Comparison of ENCODE assay signal across 28 cellular contexts in the genomic region with DNA sequence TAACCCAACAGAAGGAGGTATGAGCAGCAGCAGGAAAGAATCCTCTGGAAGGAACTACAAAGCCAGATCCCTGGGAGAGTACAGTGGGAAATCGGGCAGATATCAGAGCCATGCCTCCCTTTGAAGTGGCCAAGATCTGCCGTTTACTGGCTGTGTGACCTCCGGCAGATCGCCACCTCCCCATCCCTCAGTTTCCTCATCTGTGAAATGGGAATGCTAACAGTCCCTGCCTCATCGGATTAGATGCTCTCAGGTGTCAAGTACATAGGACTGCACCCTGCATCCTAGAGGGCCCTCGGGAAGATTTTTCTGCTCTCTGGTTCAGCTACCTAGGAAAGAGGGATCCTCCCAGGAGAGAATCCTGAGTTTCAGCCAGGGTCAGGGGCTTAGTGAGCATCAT.
"Had no signal": no experiment of that assay in that cellular context is flagged by ENCODE, and none has a peak within 500 bp of the region (broad histone marks: within the 10 kb centered on the region; RNA-seq: fewer than 3 reads in every experiment).

No MANE protein-coding gene starts in this region.

- H3K9me3 ChIP-seq: left ventricle myocardium inferior, neutrophil, ovary, right atrium auricular region, suprapubic skin, thoracic aorta, tibial artery, upper lobe of right lung had no signal

- FAIRE-seq: islet of Langerhans, urothelium cell line had no signal

- H3K4me1 Mint-ChIP-seq: mesothelial cell of epicardium had no signal

- H3K27ac ChIP-seq: left ventricle myocardium inferior, neutrophil, ovary, right atrium auricular region, skin epidermis, suprapubic skin, thoracic aorta, tibial artery, upper lobe of right lung had no signal

- DNase-seq: hypothalamus; immature natural killer cell; left ventricle myocardium inferior; mesendoderm; naive B cell; occipital lobe; ovary; stimulated activated CD4-positive, alpha-beta T cell treated with anti-CD3 and anti-CD28 coated beads, Interleukin-12 subunit alpha, Interleukin-12 subunit beta, amount 100 ng/mL, for 4 hours; stimulated activated CD4-positive, alpha-beta T cell treated with anti-CD3 and anti-CD28 coated beads, Interleukin-15, amount 100 ng/mL, for 24 hours; stimulated activated CD4-positive, alpha-beta T cell treated with anti-CD3 and anti-CD28 coated beads, Interleukin-2, amount 100 ng/mL, for 24 hours; stimulated activated CD4-positive, alpha-beta T cell treated with anti-CD3 and anti-CD28 coated beads, Interleukin-4, amount 100 ng/mL, for 1 hour; stimulated activated naive B cell treated with anti-CD40 and anti-IgM and Interleukin-4, amounts not matched to agents 10 μg/mL and 1 μg/mL and 100 μg/mL, for 72 hours; tibial artery; trophoblast cell; upper lobe of right lung had no signal

- H3K4me3 Mint-ChIP-seq: mesothelial cell of epicardium; naive B cell; nephron; neural crest cell; stimulated activated naive B cell treated with anti-CD40 and anti-IgM and Interleukin-4, amounts not matched to agents 10 μg/mL and 1 μg/mL and 100 μg/mL, for 72 hours; stimulated activated naive CD8-positive, alpha-beta T cell treated with anti-CD3 and anti-CD28 coated beads, Interleukin-15, Interleukin-2, amounts not matched to agents 100 ng/mL and 50 ng/mL, for 24 hours had no signal

- H3K9me3 Mint-ChIP-seq: immature natural killer cell; mesothelial cell of epicardium; naive B cell; nephron; neural crest cell; stimulated activated naive B cell treated with anti-CD40 and anti-IgM and Interleukin-4, amounts not matched to agents 10 μg/mL and 1 μg/mL and 100 μg/mL, for 72 hours; stimulated activated naive CD8-positive, alpha-beta T cell treated with anti-CD3 and anti-CD28 coated beads, Interleukin-15, Interleukin-2, amounts not matched to agents 100 ng/mL and 50 ng/mL, for 24 hours had no signal

- H3K36me3 Mint-ChIP-seq: mesothelial cell of epicardium; naive B cell; stimulated activated naive B cell treated with anti-CD40 and anti-IgM and Interleukin-4, amounts not matched to agents 10 μg/mL and 1 μg/mL and 100 μg/mL, for 72 hours had no signal

- H3K4me3 ChIP-seq: left ventricle myocardium inferior, lung, ovary, right atrium auricular region, skin epidermis, suprapubic skin, thoracic aorta, tibial artery, upper lobe of right lung had no signal

- H3K36me3 ChIP-seq: left ventricle myocardium inferior, neutrophil, ovary, right atrium auricular region, suprapubic skin, thoracic aorta, tibial artery, upper lobe of right lung had no signal

- H3K27me3 ChIP-seq: ovary, right atrium auricular region, suprapubic skin, tibial artery, upper lobe of right lung had no signal

- ATAC-seq: stimulated activated naive B cell treated with anti-CD40 and anti-IgM and Interleukin-4, amounts not matched to agents 10 μg/mL and 1 μg/mL and 100 μg/mL, for 72 hours; upper lobe of right lung had no signal

- H3K27ac Mint-ChIP-seq: mesothelial cell of epicardium; naive B cell; nephron; progenitor cell of endocrine pancreas; stimulated activated naive B cell treated with anti-CD40 and anti-IgM and Interleukin-4, amounts not matched to agents 10 μg/mL and 1 μg/mL and 100 μg/mL, for 72 hours; stimulated activated naive CD8-positive, alpha-beta T cell treated with anti-CD3 and anti-CD28 coated beads, Interleukin-15, Interleukin-2, amounts not matched to agents 100 ng/mL and 50 ng/mL, for 24 hours had no signal
